ENCODE assay signal across 8 cellular contexts in the genomic region with DNA sequence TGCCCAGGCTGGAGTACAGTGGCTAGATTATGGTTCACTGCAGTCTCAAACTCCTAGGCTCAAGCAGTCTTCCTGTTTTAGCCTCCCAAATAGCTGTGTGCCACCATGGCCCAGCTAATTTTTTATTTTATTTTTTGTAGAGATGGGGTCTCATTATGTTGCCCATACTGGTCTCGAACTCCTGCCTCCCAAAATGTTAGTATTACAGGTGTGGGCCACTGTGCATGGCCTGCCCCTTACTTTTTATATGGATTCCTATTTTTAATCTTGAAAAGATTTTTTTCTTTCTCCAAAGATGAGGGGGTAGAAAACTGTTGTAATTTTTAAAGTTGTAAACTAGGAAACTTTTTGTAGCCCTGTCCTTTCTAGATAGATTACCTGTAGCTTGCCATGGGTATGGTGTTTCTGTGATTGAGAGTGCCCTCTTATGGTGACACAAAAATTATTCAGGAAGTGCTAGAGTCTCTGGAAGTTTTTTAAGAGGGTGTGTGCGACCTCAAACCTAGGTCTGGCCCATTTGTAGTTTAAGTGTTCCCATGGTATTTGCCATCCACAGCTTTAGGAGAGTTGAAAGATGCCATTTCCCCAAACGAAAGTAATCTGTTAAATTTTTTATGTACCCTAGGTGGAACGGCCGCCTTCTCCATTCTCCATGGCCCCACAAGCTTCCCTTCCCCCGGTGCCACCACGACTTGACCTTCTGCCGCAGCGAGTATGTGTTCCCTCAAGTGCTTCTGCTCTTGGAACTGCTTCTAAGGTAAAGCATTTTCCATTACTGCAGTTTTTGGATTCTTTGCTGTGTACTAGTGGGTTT. TPM values are rescaled to one million over a fixed set of nuclear protein-coding genes. Genes with fewer than 3 reads are reported as not detected.
A peak's percentile ranks its signal among the peaks of the same experiment; 100 is the strongest.
DNase-seq lines count a peak whose midpoint lies in the region; ATAC-seq and TF ChIP-seq lines count a peak whose summit lies in the region.

No MANE protein-coding gene starts in this region.

- POLR2A ChIA-PET in PC-3 (lab: Charles Lee; ENCODE audit: unreplicated experiment): no interaction called here

- BruUV-seq in PC-3 (replicated peaks; lab: Mats Ljungman, UMichigan): no TSS peak

- H4K20me1 ChIP-seq in PC-3 (ENCODE audit: low read length): no peaks in the 10 kb centered on the region

- no peak overlapping the region for H3K4me2 ChIP-seq in PC-3 (ENCODE audit: low read length)

- H3K9me3 ChIP-seq in PC-3 (ENCODE audit: low read length): no peaks in the 10 kb centered on the region

- H3K4me3 ChIP-seq in H7 (ENCODE audit: insufficient read depth, low read depth, low read length): no peak overlapping the region
- H3K4me3 ChIP-seq in PC-3 (ENCODE audit: low read length): no peak overlapping the region

- no peaks in the 10 kb centered on the region for H3K9me3 Mint-ChIP-seq in effector memory CD8-positive, alpha-beta T cell
- no peaks in the 10 kb centered on the region for H3K9me3 Mint-ChIP-seq in naive B cell

- intact Hi-C loops in PC-3 (cut with micrococcal nuclease): loop anchor here (1.0 to 2.0 kb wide), 2 partner anchors 78 to 88 kb away; a partner anchor contains a TSS

- TF ChIP-seq CTCF in PC-3 (conservative IDR thresholded peaks at IDR 0.05; ENCODE audit: low read depth, low read length): peak; percentile 83

- peak; percentile 1 to 56 (median 12) for DNase-seq in NCI-H1417 (lab: John Stamatoyannopoulos, UW)
- DNase-seq in NCI-H1417 treated with DMSO at 0.1 percent for 48 hours (lab: John Stamatoyannopoulos, UW): no peak
- DNase-seq in H7: peak; percentile 52
- peak; percentile 73 for DNase-seq in PC-3
- peak in 2 of 3 experiments; percentile 5 to 16 for DNase-seq in effector memory CD8-positive, alpha-beta T cell
- DNase-seq in naive B cell: peak; percentile 49
- no peak for DNase-seq in SK-N-DZ (ENCODE audit: low spot score)

- CTCF ChIA-PET in PC-3 (lab: Charles Lee): interaction anchor here (0.5 to 1.0 kb wide), 5 partner anchors 22 to 82 kb away, joined by 3 to 5 read pairs (median 3); a partner anchor contains a TSS

- no peak overlapping the region for H2AFZ ChIP-seq in PC-3 (ENCODE audit: low read length)

- H3K27ac Mint-ChIP-seq in effector memory CD8-positive, alpha-beta T cell: no peak overlapping the region
- peak overlapping the region in 4 of 6 donors; percentile 34 to 91 (median 61) for H3K27ac Mint-ChIP-seq in naive B cell

- H3K27me3 Mint-ChIP-seq in effector memory CD8-positive, alpha-beta T cell: no peaks in the 10 kb centered on the region
- H3K27me3 Mint-ChIP-seq in naive B cell: no peaks in the 10 kb centered on the region

- no peaks in the 10 kb centered on the region for H3K9me2 ChIP-seq in PC-3 (replicated peaks; ENCODE audit: low read length)

- H3F3A ChIP-seq in PC-3 (ENCODE audit: low read length, unreplicated experiment): no peaks in the 10 kb centered on the region

- H3K9ac ChIP-seq in PC-3 (ENCODE audit: low read length): no peak overlapping the region

- H3K27me3 ChIP-seq in H7 (ENCODE audit: control insufficient read depth, insufficient read depth, low read length): no peaks in the 10 kb centered on the region
- no peaks in the 10 kb centered on the region for H3K27me3 ChIP-seq in PC-3 (ENCODE audit: low read length)

- H3K36me3 Mint-ChIP-seq in effector memory CD8-positive, alpha-beta T cell (ENCODE audit: insufficient read depth): peaks cover 35% of the 10 kb centered on the region
- H3K36me3 Mint-ChIP-seq in naive B cell: peaks cover 11 to 15% of the 10 kb centered on the region in 2 donors

- H3K36me3 ChIP-seq in H7 (replicated peaks; ENCODE audit: control insufficient read depth, insufficient read depth, low read length) (peaks cover 8% of the 10 kb centered on the region), PC-3 (ENCODE audit: low read depth, low read length) (peaks cover 29% of the 10 kb centered on the region)

- no peak overlapping the region for H3K27ac ChIP-seq in PC-3 (ENCODE audit: low read length)

- H3K4me3 Mint-ChIP-seq in effector memory CD8-positive, alpha-beta T cell: no peak overlapping the region
- H3K4me3 Mint-ChIP-seq in naive B cell: peak overlapping the region in 1 of 8 donors; percentile 24

- peak; percentile 89 for ATAC-seq in PC-3
- peak; percentile 90 for ATAC-seq in effector memory CD8-positive, alpha-beta T cell (replicated peaks)
- peak; percentile 79 to 94 for ATAC-seq in naive B cell (ENCODE audit: low read depth in 2 of 2)
- ATAC-seq in GM18858 (IDR thresholded peaks at IDR 0.05; ENCODE audit: unreplicated experiment): no peak

- H3K4me1 Mint-ChIP-seq in effector memory CD8-positive, alpha-beta T cell (ENCODE audit: low read depth in 2 of 2): peaks cover 6 to 16% of the 10 kb centered on the region in 2 donors
- H3K4me1 Mint-ChIP-seq in naive B cell: peaks cover 7 to 22% (median 14%) of the 10 kb centered on the region in 3 donors

- H3K79me2 ChIP-seq in PC-3 (ENCODE audit: low read length): no peaks in the 10 kb centered on the region

- H3K4me1 ChIP-seq in PC-3 (ENCODE audit: insufficient read depth, low read length): no peaks in the 10 kb centered on the region

RNA-seq across cellular contexts. Expression of a gene that starts 32.4 kb away (rescaled TPM):
- total RNA-seq in H7 (2014; rRNA removed; shearing (Covaris generic)): 45.5 and 59.3 TPM in 2 replicates
- total RNA-seq in PC-3 (2014; rRNA removed): 124 and 162 TPM in 2 replicates
- not detected for polyA plus RNA-seq in naive B cell (ENCODE audit: low read depth in 6 of 6)
- polyA plus RNA-seq in SK-N-DZ (2014; cell fraction: cytosol; rRNA removed): 53.3 and 95.1 TPM in 2 replicates
- 53.4 and 56.1 TPM in 2 replicates for polyA plus RNA-seq in SK-N-DZ (2014; cell fraction: nucleus; rRNA removed)

RNA-seq across cellular contexts. Expression of a gene that starts 49.8 kb away (rescaled TPM):
- 26.4 and 28.9 TPM in 2 replicates for total RNA-seq in H7 (2014; rRNA removed; shearing (Covaris generic))
- 22.9 and 34.5 TPM in 2 replicates for total RNA-seq in PC-3 (2014; rRNA removed)
- polyA plus RNA-seq in naive B cell (ENCODE audit: low read depth in 6 of 6): 10 to 100 TPM; 48.8 to 98.6 (median 58.0) TPM
- 10.5 and 11.5 TPM in 2 replicates for polyA plus RNA-seq in SK-N-DZ (2014; cell fraction: cytosol; rRNA removed)
- polyA plus RNA-seq in SK-N-DZ (2014; cell fraction: nucleus; rRNA removed): 4.7 and 6.0 TPM in 2 replicates

RNA-seq across cellular contexts. Expression of a gene that starts 56.1 kb away (rescaled TPM):
- 2.1 TPM in 2 replicates for total RNA-seq in H7 (2014; rRNA removed; shearing (Covaris generic))
- 2.0 and 2.6 TPM in 2 replicates for total RNA-seq in PC-3 (2014; rRNA removed)
- polyA plus RNA-seq in naive B cell (ENCODE audit: low read depth in 6 of 6): not detected
- 0.18 and 0.46 TPM in 2 replicates for polyA plus RNA-seq in SK-N-DZ (2014; cell fraction: cytosol; rRNA removed)
- 0.20 TPM in 1 of 2 replicates, not detected in the other for polyA plus RNA-seq in SK-N-DZ (2014; cell fraction: nucleus; rRNA removed)

Comparison
In these comparisons a context has a peak if more than half of its experiments do, and no peak if none do; other contexts are left out.
1. DNase-seq: peak in NCI-H1417 (3 of 3), H7 (single experiment), PC-3 (single experiment), effector memory CD8-positive, alpha-beta T cell (2 of 3) and naive B cell (single experiment); none in NCI-H1417 treated with DMSO at 0.1 percent for 48 hours (single experiment) and SK-N-DZ (single experiment).
2. H3K27ac Mint-ChIP-seq: peak in naive B cell (4 of 6); none in effector memory CD8-positive, alpha-beta T cell (0 of 2).